Comparison of ENCODE assay signal across 18 cellular contexts in the genomic region with DNA sequence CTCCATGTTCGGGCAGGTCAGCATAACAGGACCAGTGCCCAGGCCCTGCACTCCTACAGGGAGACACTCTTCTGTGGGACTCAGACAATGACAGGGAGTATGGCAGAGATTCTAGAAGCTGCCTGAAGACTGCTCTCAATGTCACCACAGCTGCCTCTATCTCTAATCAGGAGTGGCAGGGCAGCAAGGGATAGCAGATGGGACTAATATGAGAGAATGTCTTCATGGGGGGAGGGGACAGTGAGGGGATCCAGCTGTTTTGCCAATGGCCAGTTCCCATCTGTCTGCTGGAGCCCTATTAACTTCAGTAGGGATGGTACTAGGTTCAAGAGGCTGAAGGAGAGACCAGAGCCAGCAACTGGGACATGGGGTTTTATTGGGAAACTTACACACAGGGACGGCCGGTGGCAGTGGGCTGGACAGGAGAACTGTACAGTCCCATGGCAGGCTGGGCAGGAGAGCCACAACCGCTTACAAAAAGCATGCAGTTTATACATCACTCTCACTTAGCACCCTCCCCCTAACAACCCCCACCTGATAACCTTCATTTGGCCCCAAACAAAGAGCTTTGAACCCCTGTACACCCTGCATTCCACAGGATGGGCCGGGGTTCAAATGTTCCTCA. TPM values are rescaled to one million over a fixed set of nuclear protein-coding genes. Genes with fewer than 3 reads are reported as not detected.
DNase-seq lines count a peak whose midpoint lies in the region; ATAC-seq and TF ChIP-seq lines count a peak whose summit lies in the region.
"Had no signal": no experiment of that assay in that cellular context is flagged by ENCODE, and none has a peak within 500 bp of the region (broad histone marks: within the 10 kb centered on the region; RNA-seq: fewer than 3 reads in every experiment).

No MANE protein-coding gene starts in this region.

- H3K4me1 Mint-ChIP-seq in neural crest cell, result peaks cover 56% of the 10 kb centered on the region

- ATAC-seq in heart left ventricle (no peak), HG03469 (IDR thresholded peaks at IDR 0.05; ENCODE audit: unreplicated experiment) (no peak)
- ATAC-seq: lower lobe of right lung had no signal

- peaks cover 25% of the 10 kb centered on the region for H3K79me2 ChIP-seq in mammary epithelial cell (ENCODE audit: insufficient read depth, low read length)

- H3K9me3 Mint-ChIP-seq in neural crest cell, result no peaks in the 10 kb centered on the region
- H3K9me3 Mint-ChIP-seq: activated naive CD4-positive, alpha-beta T cell treated with anti-CD3 and anti-CD28 coated beads for 36 hours; endodermal cell had no signal

- DNase-seq in left ventricle myocardium inferior (no peak), heart left ventricle (no peak), mammary epithelial cell (no peak), neural crest cell (ENCODE audit: low read depth, low spot score) (no peak), vagina (ENCODE audit: extremely low spot score in 2 of 2) (no peak), SHP77 (lab: John Stamatoyannopoulos, UW) (no peak)
- no peak for DNase-seq in activated effector memory CD4-positive, alpha-beta T cell treated with Interleukin-2 at 50 U/mL for 16 hours
- DNase-seq: activated CD8-positive, alpha-beta memory T cell treated with anti-CD3 and anti-CD28 coated beads, Interleukin-2, amount 50 U/mL, for 48 hours; activated naive CD4-positive, alpha-beta T cell treated with anti-CD3 and anti-CD28 coated beads for 36 hours; endodermal cell; KG1; lower lobe of right lung; NCI-H1048; NCI-H2029; NCI-H446; T-helper 1 cell; uterus had no signal

- no peaks in the 10 kb centered on the region for H3K36me3 Mint-ChIP-seq in neural crest cell (ENCODE audit: low read depth)

- H3K4me3 ChIP-seq in left ventricle myocardium inferior (no peak overlapping the region), heart left ventricle (no peak overlapping the region), mammary epithelial cell (replicated peaks in 1 of 3; ENCODE audit: insufficient read depth in 1 of 3, low read depth in 2 of 3, low read length in 3 of 3) (no peak overlapping the region), vagina (no peak overlapping the region)
- H3K4me3 ChIP-seq: lower lobe of right lung, uterus had no signal

- H3K27ac ChIP-seq in left ventricle myocardium inferior (replicated peaks) (peak overlapping the region; percentile 18), heart left ventricle (no peak overlapping the region), mammary epithelial cell (ENCODE audit: insufficient read depth, low read depth, low read length) (peak overlapping the region; percentile 46), vagina (peak overlapping the region; percentile 93)

- H4K20me1 ChIP-seq in mammary epithelial cell (ENCODE audit: insufficient read depth, low read length), result no peaks in the 10 kb centered on the region

- H3K4me1 ChIP-seq in left ventricle myocardium inferior, result peaks cover 45% of the 10 kb centered on the region
- peaks cover 7 to 54% (median 27%) of the 10 kb centered on the region in 12 donors for H3K4me1 ChIP-seq in heart left ventricle
- peaks cover 72% of the 10 kb centered on the region for H3K4me1 ChIP-seq in mammary epithelial cell (ENCODE audit: insufficient read depth, low read length)
- H3K4me1 ChIP-seq in vagina, result peaks cover 53% of the 10 kb centered on the region

- CTCF ChIA-PET in mammary epithelial cell (lab: Charles Lee; ENCODE audit: low non-redundant PET), result no interaction called here

- H2AFZ ChIP-seq in mammary epithelial cell (ENCODE audit: low read depth, low read length), result peak overlapping the region; percentile 25

- H3K36me3 ChIP-seq in left ventricle myocardium inferior (no peaks in the 10 kb centered on the region), heart left ventricle (no peaks in the 10 kb centered on the region), mammary epithelial cell (ENCODE audit: insufficient read depth, low read length) (no peaks in the 10 kb centered on the region), vagina (no peaks in the 10 kb centered on the region)
- H3K36me3 ChIP-seq: lower lobe of right lung, uterus had no signal

- peak overlapping the region; percentile 59 for H3K4me3 Mint-ChIP-seq in neural crest cell
- H3K4me3 Mint-ChIP-seq: activated naive CD4-positive, alpha-beta T cell treated with anti-CD3 and anti-CD28 coated beads for 36 hours; endodermal cell had no signal

- no peak overlapping the region for H3K9ac ChIP-seq in mammary epithelial cell (ENCODE audit: insufficient read depth, low read length)

- peaks cover 13% of the 10 kb centered on the region for H3K27me3 Mint-ChIP-seq in neural crest cell (ENCODE audit: low read depth)

- TF ChIP-seq CTCF in left ventricle myocardium inferior (IDR thresholded peaks at IDR 0.05; ENCODE audit: borderline replicate concordance) (no peak), heart left ventricle (IDR thresholded peaks at IDR 0.05) (no peak), mammary epithelial cell (conservative IDR thresholded peaks at IDR 0.05 in 1 of 2, IDR thresholded peaks at IDR 0.05 in 1 of 2; ENCODE audit: extremely low read depth in 1 of 2, insufficient read depth in 1 of 2, low read depth in 1 of 2, low read length in 2 of 2) (no peak), neural crest cell (conservative IDR thresholded peaks at IDR 0.05) (no peak), vagina (IDR thresholded peaks at IDR 0.05) (no peak)

- H3K27me3 ChIP-seq in left ventricle myocardium inferior (ENCODE audit: low read depth) (no peaks in the 10 kb centered on the region), heart left ventricle (no peaks in the 10 kb centered on the region), mammary epithelial cell (ENCODE audit: insufficient read depth, low read length) (no peaks in the 10 kb centered on the region), vagina (no peaks in the 10 kb centered on the region)
- H3K27me3 ChIP-seq: uterus had no signal

- BruUV-seq in mammary epithelial cell (replicated peaks; lab: Mats Ljungman, UMichigan), result no TSS peak

- WGBS in heart left ventricle, 4 donors, result 77 to 90% (median 83%) methylated on average over 5 of the region's 5 CpGs
- 100% methylated on average over 5 of the region's 5 CpGs for WGBS in mammary epithelial cell (ENCODE audit: low coverage, missing lambda C conversion rate)

- no peaks in the 10 kb centered on the region for H3K9me3 ChIP-seq in left ventricle myocardium inferior (replicated peaks)
- no peaks in the 10 kb centered on the region for H3K9me3 ChIP-seq in heart left ventricle
- no peaks in the 10 kb centered on the region for H3K9me3 ChIP-seq in mammary epithelial cell (replicated peaks; ENCODE audit: insufficient read depth, low read length)
- H3K9me3 ChIP-seq in vagina, result no peaks in the 10 kb centered on the region
- H3K9me3 ChIP-seq: lower lobe of right lung, uterus had no signal

- TF ChIP-seq POLR2A in heart left ventricle (IDR thresholded peaks at IDR 0.05) (no peak), vagina (IDR thresholded peaks at IDR 0.05) (no peak)

- no peak overlapping the region for H3K4me2 ChIP-seq in mammary epithelial cell (ENCODE audit: insufficient read depth, low read depth, low read length)

- dilution Hi-C loops in mammary epithelial cell (cut with HindIII; ENCODE audit: low sequenced_read_pairs), result no loop called here

- in situ Hi-C loops in mammary epithelial cell (cut with MboI; ENCODE audit: low sequenced_read_pairs in 2 of 2), result loop anchor here (5.0 kb wide), 1 partner anchor 49 kb away; no protein-coding TSS in a partner anchor

- intact Hi-C loops in left ventricle myocardium inferior (cut with micrococcal nuclease) (no loop called here), heart left ventricle (cut with DNase I) (loop anchor here in 7 of 10 donors (5.0 to 10.0 kb wide), 6 partner anchors 162 to 542 kb away; partner anchors contain the start of gene TSPAN18 (in 2 of the 7)), mammary epithelial cell (cut with micrococcal nuclease) (loop anchor here (10.0 kb wide), 2 partner anchors 162 to 542 kb away; partner anchors contain the start of gene TSPAN18), vagina (cut with DNase I) (loop anchor here (5.0 kb wide), 1 partner anchor 349 kb away; no protein-coding TSS in a partner anchor)

- H3K27ac Mint-ChIP-seq in neural crest cell (ENCODE audit: unreplicated experiment), result no peak overlapping the region
- H3K27ac Mint-ChIP-seq: activated naive CD4-positive, alpha-beta T cell treated with anti-CD3 and anti-CD28 coated beads for 36 hours; endodermal cell had no signal

RNA-seq across cellular contexts. Expression of gene CD82, which starts 2.5 kb away (rescaled TPM):
- 49.6 TPM for total RNA-seq in left ventricle myocardium inferior
- total RNA-seq in heart left ventricle, result 10 to 100 TPM; 20.1 to 76.2 (median 37.3) TPM
- polyA plus RNA-seq in heart left ventricle, result 10 to 100 TPM; 25.2 to 48.6 TPM
- 100 to 1,000 TPM in 1 of 2 donors, 10 to 100 TPM in 1; 38.8 to 309 TPM for total RNA-seq in mammary epithelial cell
- polyA plus RNA-seq in mammary epithelial cell, result 232 TPM
- polyA minus RNA-seq in mammary epithelial cell, result 109 TPM
- total RNA-seq in neural crest cell, result 10.3 and 14.1 TPM in 2 replicates
- total RNA-seq in vagina, result 91.6 TPM

Comparison
In these comparisons a context has a peak if more than half of its experiments do, and no peak if none do; other contexts are left out.
1. H3K27ac ChIP-seq: peak in left ventricle myocardium inferior (single experiment), mammary epithelial cell (single experiment) and vagina (single experiment); none in heart left ventricle (0 of 12).